ENCODE assay signal across 8 cellular contexts in the genomic region with DNA sequence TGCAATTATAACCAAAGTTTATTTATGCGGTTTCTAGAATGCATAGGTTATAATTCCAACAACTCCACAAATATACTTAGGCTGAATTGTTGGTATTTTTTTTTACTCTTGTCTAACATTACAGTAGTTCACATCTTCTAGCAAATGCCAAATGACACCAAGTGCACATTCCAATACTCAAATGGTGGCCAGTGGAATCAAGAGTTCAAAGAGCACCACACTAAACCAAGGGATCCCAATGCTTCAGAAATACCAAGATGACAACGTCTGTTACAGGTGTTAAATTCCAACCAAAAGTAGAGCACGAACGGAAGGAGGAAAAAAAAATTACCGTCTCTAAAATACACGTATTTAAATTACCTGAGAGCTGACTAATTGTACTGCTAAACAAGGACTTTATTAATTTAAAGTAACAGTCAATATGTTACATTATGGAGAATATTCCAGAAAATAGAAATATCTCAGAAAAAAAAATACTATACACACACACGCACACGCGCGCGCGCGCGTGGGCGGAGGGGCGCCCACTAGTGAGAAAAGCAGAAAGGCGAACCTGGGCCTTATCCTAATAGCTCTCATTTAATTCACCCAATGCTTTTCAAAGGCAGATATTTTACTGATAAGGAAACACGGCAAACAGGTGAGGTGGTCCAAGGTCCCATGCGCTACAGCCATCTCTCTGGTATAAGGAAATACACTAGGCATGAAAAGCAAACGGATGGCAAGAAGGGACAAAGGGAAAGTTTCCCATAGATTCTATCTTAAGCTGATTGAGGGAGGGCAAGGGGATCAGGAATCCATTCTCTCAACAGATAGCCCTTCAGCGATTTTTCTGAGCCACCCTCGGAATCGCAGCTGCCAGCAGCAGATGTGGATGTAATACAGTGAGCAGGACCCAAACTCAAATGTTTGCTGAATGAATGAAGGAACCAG. TPM values are rescaled to one million over a fixed set of nuclear protein-coding genes. Genes with fewer than 3 reads are reported as not detected.
DNase-seq lines count a peak whose midpoint lies in the region; FAIRE-seq and TF ChIP-seq lines count a peak whose summit lies in the region.

No MANE protein-coding gene starts in this region.

- H3K9me3 Mint-ChIP-seq in immature natural killer cell = no peaks in the 10 kb centered on the region

- H3K36me3 Mint-ChIP-seq in immature natural killer cell = peaks cover 4 to 19% (median 14%) of the 10 kb centered on the region in 3 donors

- peaks cover 0 to 7% (median 6%) of the 10 kb centered on the region in 3 donors for H3K27me3 Mint-ChIP-seq in immature natural killer cell (ENCODE audit: low read depth in 3 of 3)

- in situ Hi-C loops in brain microvascular endothelial cell (cut with HindIII; ENCODE audit: low pct_ligation_motif_present, low sequenced_read_pairs) = no loop called here

- H3K4me1 ChIP-seq in BE2C (no peaks in the 10 kb centered on the region), small intestine (ENCODE audit: control insufficient read depth in 2 of 2, insufficient read depth in 1 of 2, low read depth in 1 of 2, low read length in 1 of 2) (peaks cover 0 to 2% of the 10 kb centered on the region in 2 donors)

- CTCF ChIA-PET in RWPE1 (lab: Yijun Ruan, JAX) = interaction anchor here (0.6 to 0.7 kb wide), 4 partner anchors 39 to 618 kb away, joined by 3 to 5 read pairs (median 4); no protein-coding TSS in a partner anchor

- FAIRE-seq in small intestine (lab: Jason Lieb, UNC) = no peak

- peak overlapping the region; percentile 92 to 98 (median 97) for H3K4me3 Mint-ChIP-seq in immature natural killer cell

- H3K4me1 Mint-ChIP-seq in immature natural killer cell = peaks cover 30 to 37% of the 10 kb centered on the region in 2 donors

- peak; percentile 25 for TF ChIP-seq CTCF in BE2C (IDR thresholded peaks at IDR 0.05; ENCODE audit: low read depth, low read length)
- TF ChIP-seq CTCF in RWPE1 (conservative IDR thresholded peaks at IDR 0.05; ENCODE audit: low read depth) = peak; percentile 44
- peak; percentile 30 for TF ChIP-seq CTCF in brain microvascular endothelial cell (IDR thresholded peaks at IDR 0.05; ENCODE audit: low read depth, low read length, missing control alignments)

- no peaks in the 10 kb centered on the region for H3K9me3 ChIP-seq in BE2C
- no peaks in the 10 kb centered on the region for H3K9me3 ChIP-seq in small intestine (ENCODE audit: control insufficient read depth, low read depth)

- peak overlapping the region; percentile 90 for H3K4me3 ChIP-seq in BE2C (ENCODE audit: low read depth, low read length)
- H3K4me3 ChIP-seq in H7 (ENCODE audit: insufficient read depth, low read depth, low read length) = peak overlapping the region; percentile 88
- peak overlapping the region; percentile 85 for H3K4me3 ChIP-seq in brain microvascular endothelial cell (ENCODE audit: low read depth, low read length)
- H3K4me3 ChIP-seq in small intestine (ENCODE audit: low read depth in 1 of 2, low read length in 2 of 2) = peak overlapping the region; percentile 66 to 86

- H3K36me3 ChIP-seq in BE2C (peaks cover 1% of the 10 kb centered on the region; the same call in 1 of the 2 replicates), H7 (replicated peaks; ENCODE audit: control insufficient read depth, insufficient read depth, low read length) (peaks cover 7% of the 10 kb centered on the region), brain microvascular endothelial cell (replicated peaks) (peaks cover 12% of the 10 kb centered on the region), small intestine (ENCODE audit: control insufficient read depth in 2 of 2, insufficient read depth in 2 of 2, low read length in 2 of 2) (peaks cover 4 to 6% of the 10 kb centered on the region in 2 donors)

- H3K27me3 ChIP-seq in BE2C = no peaks in the 10 kb centered on the region
- H3K27me3 ChIP-seq in H7 (ENCODE audit: control insufficient read depth, insufficient read depth, low read length) = no peaks in the 10 kb centered on the region
- no peaks in the 10 kb centered on the region for H3K27me3 ChIP-seq in brain microvascular endothelial cell (replicated peaks)
- no peaks in the 10 kb centered on the region for H3K27me3 ChIP-seq in small intestine (ENCODE audit: control insufficient read depth in 2 of 2, insufficient read depth in 2 of 2, low read length in 2 of 2)

- DNase-seq in BE2C (no peak), H7 (peak; percentile 53), RWPE1 (ENCODE audit: low spot score) (peak; percentile 11), brain microvascular endothelial cell (no peak), immature natural killer cell (peak in 2 of 3 donors; percentile 19 to 30), small intestine (peak; percentile 59), T1000 (lab: John Stamatoyannopoulos, UW) (no peak), retina (no peak)

- H3K27ac Mint-ChIP-seq in immature natural killer cell = peak overlapping the region; percentile 94 to 100 (median 96)

- POLR2A ChIA-PET in RWPE1 (lab: Yijun Ruan, JAX; ENCODE audit: low non-redundant PET) = no interaction called here

- 6 to 14% (median 12%) methylated on average over 23 of the region's 23 CpGs for WGBS in small intestine, 3 donors

- H3K27ac ChIP-seq in RWPE1 = peak overlapping the region; percentile 91
- H3K27ac ChIP-seq in brain microvascular endothelial cell = peak overlapping the region; percentile 80
- H3K27ac ChIP-seq in small intestine (ENCODE audit: low read depth in 1 of 2, low read length in 1 of 2) = peak overlapping the region; percentile 93 to 98

RNA-seq across cellular contexts. Expression of gene PIGF, which starts 1.0 kb away (rescaled TPM):
- 26.1 TPM for polyA plus RNA-seq in BE2C (2012; ENCODE audit: insufficient read depth, insufficient read length, low read depth)
- 18.3 and 18.8 TPM in 2 replicates for total RNA-seq in H7 (2014; rRNA removed; shearing (Covaris generic))
- 10 to 100 TPM; 10.8 to 17.9 (median 15.3) TPM for polyA plus RNA-seq in immature natural killer cell
- polyA plus RNA-seq in small intestine = 10 to 100 TPM in 2 of 3 donors, 1 to 10 TPM in 1; 9.2 to 26.6 (median 12.7) TPM

RNA-seq across cellular contexts. Expression of gene CRIPT, which starts 1.2 kb away (rescaled TPM):
- 13.3 TPM for polyA plus RNA-seq in BE2C (2012; ENCODE audit: insufficient read depth, insufficient read length, low read depth)
- total RNA-seq in H7 (2014; rRNA removed; shearing (Covaris generic)) = 5.7 and 7.2 TPM in 2 replicates
- polyA plus RNA-seq in immature natural killer cell (10 to 100 TPM in 2 of 3 donors, 1 to 10 TPM in 1; 9.7 to 18.9 (median 16.2) TPM), small intestine (10 to 100 TPM in 2 of 3 donors, 1 to 10 TPM in 1; 7.5 to 24.4 (median 14.9) TPM)

Comparison
In these comparisons a context has a peak if more than half of its experiments do, and no peak if none do; other contexts are left out.
1. DNase-seq: peak in H7 (single experiment), RWPE1 (single experiment), immature natural killer cell (2 of 3) and small intestine (single experiment); none in BE2C (single experiment), brain microvascular endothelial cell (single experiment), T1000 (single experiment) and retina (single experiment).
2. Peak in every context shown above with its lines, with median percentiles within 50 percentile points of each other: H3K4me3 ChIP-seq, CTCF ChIP-seq and H3K27ac ChIP-seq.